ENCODE assay signal across 32 cellular contexts in the genomic region with DNA sequence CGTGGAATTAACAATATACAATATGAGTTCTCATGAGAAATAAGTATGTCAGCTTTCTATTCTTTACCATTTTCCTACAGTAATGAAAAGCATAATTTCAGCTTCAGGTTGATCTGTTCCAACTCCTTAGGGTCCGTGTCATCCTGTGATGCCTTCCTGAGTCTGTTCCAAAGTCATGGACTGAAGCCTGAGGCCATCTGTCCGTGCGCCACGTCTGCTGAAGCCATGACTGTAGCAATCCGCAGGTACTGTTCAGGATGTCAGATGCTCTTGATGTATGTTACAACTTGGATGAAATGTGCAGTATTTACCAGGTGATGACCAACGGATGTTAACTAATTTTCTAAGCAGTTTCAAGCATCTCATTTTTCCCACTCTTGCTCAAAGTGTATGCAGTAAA.
"Had no signal": no experiment of that assay in that cellular context is flagged by ENCODE, and none has a peak within 500 bp of the region (broad histone marks: within the 10 kb centered on the region; RNA-seq: fewer than 3 reads in every experiment).

No MANE protein-coding gene starts in this region.

- H3K27ac Mint-ChIP-seq: activated B cell treated with CpG ODN at 0.5 μM for 24 hours; activated CD4-positive, alpha-beta memory T cell treated with anti-CD3 and anti-CD28 coated beads for 36 hours; activated CD4-positive, alpha-beta T cell treated with anti-CD3 and anti-CD28 coated beads, Interleukin-2, amount 10 ng/mL, durations not matched to agents 24 days and 14 days; activated CD8-positive, alpha-beta T cell treated with anti-CD3 and anti-CD28 coated beads for 36 hours; activated naive CD4-positive, alpha-beta T cell treated with anti-CD3 and anti-CD28 coated beads for 36 hours; activated naive CD4-positive, alpha-beta T cell treated with anti-CD3 and anti-CD28 coated beads, Interleukin-2, amount 50 U/mL, for 72 hours; activated naive CD8-positive, alpha-beta T cell treated with anti-CD3 and anti-CD28 coated beads for 36 hours; activated T-cell treated with anti-CD3 and anti-CD28 coated beads, Interleukin-2, amount 50 U/mL, for 24 hours; activated T-helper 1 cell treated with anti-CD3 and anti-CD28 coated beads, Interleukin-12 subunit alpha, Interleukin-12 subunit beta, Interleukin-2, Interleukin-4 antibody, amounts not matched to agents 30 ng/mL and 10 ng/mL and 1 ng/mL, durations not matched to agents 14 hours and 24 hours and 36 hours; activated T-helper 17 cell treated with anti-CD3 and anti-CD28 coated beads, Interleukin-2, amount 50 U/mL, for 72 hours; T-helper 1 cell treated with Interleukin-12 subunit alpha and Interleukin-12 subunit beta and Interleukin-4 antibody, amounts not matched to agents 30 μg/mL and 1 μg/mL, for 36 hours; T-helper 2 cell treated with Interferon-gamma antibody and Interleukin-4, amounts not matched to agents 5 μg/mL and 100 μg/mL, for 36 hours had no signal

- H3K9me3 Mint-ChIP-seq: activated B cell treated with CpG ODN at 0.5 μM for 24 hours; activated CD4-positive, alpha-beta memory T cell treated with anti-CD3 and anti-CD28 coated beads for 36 hours; activated CD4-positive, alpha-beta T cell treated with anti-CD3 and anti-CD28 coated beads, Interleukin-2, amount 10 ng/mL, durations not matched to agents 24 days and 14 days; activated CD8-positive, alpha-beta T cell treated with anti-CD3 and anti-CD28 coated beads for 36 hours; activated naive CD4-positive, alpha-beta T cell treated with anti-CD3 and anti-CD28 coated beads for 36 hours; activated naive CD4-positive, alpha-beta T cell treated with anti-CD3 and anti-CD28 coated beads, Interleukin-2, amount 50 U/mL, for 72 hours; activated naive CD8-positive, alpha-beta T cell treated with anti-CD3 and anti-CD28 coated beads for 36 hours; activated T-cell treated with anti-CD3 and anti-CD28 coated beads, Interleukin-2, amount 50 U/mL, for 24 hours; activated T-helper 1 cell treated with anti-CD3 and anti-CD28 coated beads, Interleukin-12 subunit alpha, Interleukin-12 subunit beta, Interleukin-2, Interleukin-4 antibody, amounts not matched to agents 30 ng/mL and 10 ng/mL and 1 ng/mL, durations not matched to agents 14 hours and 24 hours and 36 hours; activated T-helper 17 cell treated with anti-CD3 and anti-CD28 coated beads, Interleukin-2, amount 50 U/mL, for 72 hours; T-helper 1 cell treated with Interleukin-12 subunit alpha and Interleukin-12 subunit beta and Interleukin-4 antibody, amounts not matched to agents 30 μg/mL and 1 μg/mL, for 36 hours; T-helper 2 cell treated with Interferon-gamma antibody and Interleukin-4, amounts not matched to agents 5 μg/mL and 100 μg/mL, for 36 hours had no signal

- H3K27me3 Mint-ChIP-seq: activated B cell treated with CpG ODN at 0.5 μM for 24 hours; activated CD4-positive, alpha-beta memory T cell treated with anti-CD3 and anti-CD28 coated beads for 36 hours; activated CD4-positive, alpha-beta T cell treated with anti-CD3 and anti-CD28 coated beads, Interleukin-2, amount 10 ng/mL, durations not matched to agents 24 days and 14 days; activated CD8-positive, alpha-beta T cell treated with anti-CD3 and anti-CD28 coated beads for 36 hours; activated naive CD8-positive, alpha-beta T cell treated with anti-CD3 and anti-CD28 coated beads for 36 hours; activated T-cell treated with anti-CD3 and anti-CD28 coated beads, Interleukin-2, amount 50 U/mL, for 24 hours; activated T-helper 17 cell treated with anti-CD3 and anti-CD28 coated beads, Interleukin-2, amount 50 U/mL, for 72 hours had no signal

- DNase-seq: activated B cell treated with CpG ODN at 0.5 μM for 24 hours; activated CD4-positive, alpha-beta memory T cell treated with anti-CD3 and anti-CD28 coated beads for 36 hours; activated CD4-positive, alpha-beta T cell treated with anti-CD3 and anti-CD28 coated beads for 4 hours; activated CD4-positive, alpha-beta T cell treated with anti-CD3 and anti-CD28 coated beads, Interleukin-2, amount 10 ng/mL, durations not matched to agents 24 days and 14 days; activated CD4-positive, alpha-beta T cell treated with anti-CD3 and anti-CD28 coated beads, Interleukin-2, amount 50 U/mL, for 1 hour; activated CD4-positive, alpha-beta T cell treated with anti-CD3 and anti-CD28 coated beads, Interleukin-2, amount 50 U/mL, for 4 hours; activated CD4-positive, CD25-positive, alpha-beta regulatory T cell treated with anti-CD3 and anti-CD28 coated beads, Interleukin-2, amount 50 U/mL, for 72 hours; activated CD8-positive, alpha-beta memory T cell treated with anti-CD3 and anti-CD28 coated beads, Interleukin-2, amount 50 U/mL, for 4 hours; activated CD8-positive, alpha-beta T cell treated with anti-CD3 and anti-CD28 coated beads for 36 hours; activated effector memory CD4-positive, alpha-beta T cell treated with anti-CD3 and anti-CD28 coated beads, Interleukin-2, amount 50 U/mL, for 16 hours; activated gamma-delta T cell treated with Interleukin-2 at 50 U/mL for 16 hours; activated naive CD4-positive, alpha-beta T cell; activated naive CD4-positive, alpha-beta T cell treated with anti-CD3 and anti-CD28 coated beads for 36 hours; activated naive CD4-positive, alpha-beta T cell treated with anti-CD3 and anti-CD28 coated beads, Interleukin-2, amount 50 U/mL, for 16 hours; activated naive CD8-positive, alpha-beta T cell treated with anti-CD3 and anti-CD28 coated beads for 36 hours; activated T-cell treated with anti-CD3 and anti-CD28 coated beads for 4 hours; activated T-cell treated with anti-CD3 and anti-CD28 coated beads, Interleukin-2, amount 50 U/mL, for 24 hours; activated T-cell treated with anti-CD3 and anti-CD28 coated beads, Interleukin-2, amount 50 U/mL, for 48 hours; adrenal gland; amniotic stem cell; aorta; body of pancreas; central memory CD4-positive, alpha-beta T cell; SW 1271; T-helper 1 cell; T-helper 2 cell; T-helper 9 cell had no signal

- H3K4me1 Mint-ChIP-seq: activated B cell treated with CpG ODN at 0.5 μM for 24 hours; activated CD4-positive, alpha-beta T cell treated with anti-CD3 and anti-CD28 coated beads, Interleukin-2, amount 10 ng/mL, durations not matched to agents 24 days and 14 days; activated naive CD8-positive, alpha-beta T cell treated with anti-CD3 and anti-CD28 coated beads for 36 hours; activated T-helper 17 cell treated with anti-CD3 and anti-CD28 coated beads, Interleukin-2, amount 50 U/mL, for 72 hours had no signal

- H3K4me3 Mint-ChIP-seq: activated B cell treated with CpG ODN at 0.5 μM for 24 hours; activated CD4-positive, alpha-beta memory T cell treated with anti-CD3 and anti-CD28 coated beads for 36 hours; activated CD4-positive, alpha-beta T cell treated with anti-CD3 and anti-CD28 coated beads, Interleukin-2, amount 10 ng/mL, durations not matched to agents 24 days and 14 days; activated CD8-positive, alpha-beta T cell treated with anti-CD3 and anti-CD28 coated beads for 36 hours; activated naive CD4-positive, alpha-beta T cell treated with anti-CD3 and anti-CD28 coated beads for 36 hours; activated naive CD8-positive, alpha-beta T cell treated with anti-CD3 and anti-CD28 coated beads for 36 hours; activated T-cell treated with anti-CD3 and anti-CD28 coated beads, Interleukin-2, amount 50 U/mL, for 24 hours; activated T-helper 1 cell treated with anti-CD3 and anti-CD28 coated beads, Interleukin-12 subunit alpha, Interleukin-12 subunit beta, Interleukin-2, Interleukin-4 antibody, amounts not matched to agents 30 ng/mL and 10 ng/mL and 1 ng/mL, durations not matched to agents 14 hours and 24 hours and 36 hours; activated T-helper 17 cell treated with anti-CD3 and anti-CD28 coated beads, Interleukin-2, amount 50 U/mL, for 72 hours; T-helper 1 cell treated with Interleukin-12 subunit alpha and Interleukin-12 subunit beta and Interleukin-4 antibody, amounts not matched to agents 30 μg/mL and 1 μg/mL, for 36 hours; T-helper 2 cell treated with Interferon-gamma antibody and Interleukin-4, amounts not matched to agents 5 μg/mL and 100 μg/mL, for 36 hours had no signal

- ATAC-seq: activated CD8-positive, alpha-beta T cell treated with anti-CD3 and anti-CD28 coated beads for 36 hours; activated naive CD4-positive, alpha-beta T cell treated with anti-CD3 and anti-CD28 coated beads, Interleukin-2, amount 50 U/mL, for 72 hours; activated T-helper 17 cell treated with anti-CD3 and anti-CD28 coated beads, Interleukin-2, amount 50 U/mL, for 72 hours; body of pancreas had no signal
